Comparison of ENCODE assay signal across 24 cellular contexts in the genomic region with DNA sequence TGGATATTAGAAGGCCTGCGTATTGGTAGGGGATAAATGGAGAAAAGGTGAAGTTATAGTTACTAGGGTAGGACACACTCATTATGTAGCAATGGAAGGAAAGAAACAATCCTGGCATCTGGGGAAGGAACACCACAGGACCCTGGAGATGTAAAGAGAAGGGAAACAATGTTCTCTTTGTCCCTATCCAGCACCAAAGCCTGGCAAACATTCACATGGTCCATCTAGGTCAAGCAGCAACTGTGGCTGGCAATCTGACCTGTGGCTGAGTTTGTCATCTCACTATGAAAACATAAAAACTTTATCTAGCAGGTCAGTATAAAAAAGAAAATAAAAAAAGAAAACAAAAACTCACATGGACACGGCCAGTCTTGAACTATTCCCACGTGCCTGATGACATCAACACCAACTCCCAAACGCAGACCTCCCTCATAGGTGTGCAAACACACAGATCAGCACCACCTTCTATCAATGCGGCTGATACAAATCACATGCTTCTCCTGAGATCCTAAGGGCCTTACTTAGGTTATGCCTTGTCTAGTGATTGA. TPM values are rescaled to one million over a fixed set of nuclear protein-coding genes. Genes with fewer than 3 reads are reported as not detected.
DNase-seq lines count a peak whose midpoint lies in the region; ATAC-seq, FAIRE-seq and TF ChIP-seq lines count a peak whose summit lies in the region.
"Had no signal": no experiment of that assay in that cellular context is flagged by ENCODE, and none has a peak within 500 bp of the region (broad histone marks: within the 10 kb centered on the region; RNA-seq: fewer than 3 reads in every experiment).

No MANE protein-coding gene starts in this region.

- H4K20me1 ChIP-seq in GM23338 (replicated peaks; ENCODE audit: insufficient read depth), result no peaks in the 10 kb centered on the region
- H4K20me1 ChIP-seq in astrocyte (ENCODE audit: insufficient read depth, low read length), result peaks cover 36% of the 10 kb centered on the region

- H3K4ac ChIP-seq in mesenchymal stem cell (ENCODE audit: low read depth in 1 of 2, low read length in 2 of 2), result no peak overlapping the region

- H3K9me2 ChIP-seq in GM23338 (ENCODE audit: insufficient read depth), result no peaks in the 10 kb centered on the region

- peaks cover 31% of the 10 kb centered on the region for H3K79me1 ChIP-seq in mesenchymal stem cell (replicated peaks; ENCODE audit: low read length, poor library complexity, severe bottlenecking)

- H3F3A ChIP-seq in GM23338 (replicated peaks; ENCODE audit: low read depth), result peaks cover 7% of the 10 kb centered on the region; the same call in 1 of the 2 replicates

- H3K4me1 ChIP-seq in GM23338 (ENCODE audit: insufficient read depth) (peaks cover 41% of the 10 kb centered on the region), astrocyte (ENCODE audit: insufficient read depth, low read length) (peaks cover 28% of the 10 kb centered on the region), mesenchymal stem cell (ENCODE audit: control insufficient read depth, insufficient read depth, low read depth, low read length) (peaks cover 17% of the 10 kb centered on the region), gastrocnemius medialis (peaks cover 70 to 72% of the 10 kb centered on the region in 2 donors)

- no peaks in the 10 kb centered on the region for H3K9me3 Mint-ChIP-seq in GM23338
- H3K9me3 Mint-ChIP-seq in astrocyte (ENCODE audit: unreplicated experiment), result no peaks in the 10 kb centered on the region
- H3K9me3 Mint-ChIP-seq: activated naive CD8-positive, alpha-beta T cell treated with anti-CD3 and anti-CD28 coated beads, Interleukin-2, amount 50 U/mL, for 24 hours; CD4-positive, CD25-positive, alpha-beta regulatory T cell had no signal

- no peak overlapping the region for H3K18ac ChIP-seq in mesenchymal stem cell (ENCODE audit: low read depth in 1 of 2, low read length in 2 of 2)

- no peak overlapping the region for H3K23ac ChIP-seq in mesenchymal stem cell (ENCODE audit: low read length in 2 of 2)

- H3K4me1 Mint-ChIP-seq in GM23338, result peaks cover 57% of the 10 kb centered on the region
- peaks cover 34% of the 10 kb centered on the region for H3K4me1 Mint-ChIP-seq in astrocyte (ENCODE audit: low read depth, unreplicated experiment)

- H3K9ac ChIP-seq in astrocyte (ENCODE audit: low read length) (peak overlapping the region; percentile 2), mesenchymal stem cell (ENCODE audit: low read length) (peak overlapping the region; percentile 4)

- no peak for TF ChIP-seq POLR2A in gastrocnemius medialis (IDR thresholded peaks at IDR 0.05)

- no peak overlapping the region for H2BK15ac ChIP-seq in mesenchymal stem cell (ENCODE audit: low read depth, poor library complexity, severe bottlenecking)

- H3K14ac ChIP-seq in mesenchymal stem cell (ENCODE audit: low read length in 2 of 2), result no peak overlapping the region

- no peak overlapping the region for H3K4me3 ChIP-seq in GM23338
- H3K4me3 ChIP-seq in astrocyte (ENCODE audit: insufficient read depth, low read depth, low read length), result no peak overlapping the region
- no peak overlapping the region for H3K4me3 ChIP-seq in mesenchymal stem cell (ENCODE audit: insufficient read depth in 1 of 2, low read depth in 1 of 2, low read length in 2 of 2)
- H3K4me3 ChIP-seq in gastrocnemius medialis, result no peak overlapping the region
- H3K4me3 ChIP-seq: uterus had no signal

- WGBS in mesenchymal stem cell, result 90% methylated on average over 4 of the region's 5 CpGs

- no peak overlapping the region for H2AFZ ChIP-seq in GM23338
- H2AFZ ChIP-seq in astrocyte (ENCODE audit: low read depth, low read length), result no peak overlapping the region
- no peak overlapping the region for H2AFZ ChIP-seq in mesenchymal stem cell (ENCODE audit: low read depth, low read length)

- H2BK12ac ChIP-seq in mesenchymal stem cell (ENCODE audit: low read length in 2 of 2), result no peak overlapping the region

- H3K36me3 ChIP-seq in GM23338 (ENCODE audit: insufficient read depth) (no peaks in the 10 kb centered on the region), astrocyte (ENCODE audit: insufficient read depth, low read length) (no peaks in the 10 kb centered on the region), mesenchymal stem cell (ENCODE audit: control insufficient read depth in 1 of 2, insufficient read depth in 2 of 2, low read depth in 1 of 2, low read length in 2 of 2) (peaks cover 0 to 3% of the 10 kb centered on the region in 2 experiments), gastrocnemius medialis (no peaks in the 10 kb centered on the region)
- H3K36me3 ChIP-seq: brain microvascular endothelial cell, uterus had no signal

- H3K4me3 Mint-ChIP-seq in GM23338 (no peak overlapping the region), astrocyte (ENCODE audit: unreplicated experiment) (no peak overlapping the region)
- H3K4me3 Mint-ChIP-seq: activated CD8-positive, alpha-beta T cell treated with anti-CD3 and anti-CD28 coated beads, Interleukin-2, amount 10 ng/mL, durations not matched to agents 7 days and 5 days; activated naive CD8-positive, alpha-beta T cell treated with anti-CD3 and anti-CD28 coated beads, Interleukin-2, amount 50 U/mL, for 24 hours had no signal

- FAIRE-seq in astrocyte (lab: Jason Lieb, UNC), result no peak
- FAIRE-seq: G401.6, islet of Langerhans had no signal

- no peak overlapping the region for H4K91ac ChIP-seq in mesenchymal stem cell (ENCODE audit: low read length)

- no peaks in the 10 kb centered on the region for H3K27me3 ChIP-seq in GM23338 (ENCODE audit: insufficient read depth)
- no peaks in the 10 kb centered on the region for H3K27me3 ChIP-seq in astrocyte (ENCODE audit: insufficient read depth, low read length)
- H3K27me3 ChIP-seq in mesenchymal stem cell (ENCODE audit: control insufficient read depth in 1 of 2, insufficient read depth in 1 of 2, low read length in 2 of 2), result no peaks in the 10 kb centered on the region
- no peaks in the 10 kb centered on the region for H3K27me3 ChIP-seq in gastrocnemius medialis
- H3K27me3 ChIP-seq: brain microvascular endothelial cell, uterus had no signal

- peaks cover 48% of the 10 kb centered on the region for H3K79me2 ChIP-seq in GM23338 (replicated peaks; ENCODE audit: insufficient read depth)
- H3K79me2 ChIP-seq in astrocyte (ENCODE audit: insufficient read depth, low read length), result peaks cover 58% of the 10 kb centered on the region

- H4K8ac ChIP-seq in mesenchymal stem cell (ENCODE audit: low read length), result no peak overlapping the region

- no peak overlapping the region for H2AK5ac ChIP-seq in mesenchymal stem cell (ENCODE audit: low read length, severe bottlenecking)

- H3K36me3 Mint-ChIP-seq in GM23338 (ENCODE audit: low read depth), result no peaks in the 10 kb centered on the region; the same call in 1 of the 3 replicates
- no peaks in the 10 kb centered on the region for H3K36me3 Mint-ChIP-seq in astrocyte (ENCODE audit: low read depth, unreplicated experiment)
- H3K36me3 Mint-ChIP-seq: CD4-positive, CD25-positive, alpha-beta regulatory T cell had no signal

- TF ChIP-seq CTCF in GM23338 (conservative IDR thresholded peaks at IDR 0.05; ENCODE audit: low read depth in 2 of 2) (no peak), astrocyte (IDR thresholded peaks at IDR 0.05; ENCODE audit: insufficient read depth, low read depth, low read length) (no peak), gastrocnemius medialis (IDR thresholded peaks at IDR 0.05 in 4 of 5, conservative IDR thresholded peaks at IDR 0.05 in 1 of 5) (no peak)

- no peak for ATAC-seq in GM23338
- ATAC-seq in gastrocnemius medialis, result no peak
- no peak for ATAC-seq in GM19395 (IDR thresholded peaks at IDR 0.05; ENCODE audit: unreplicated experiment)
- ATAC-seq in HG02938 (IDR thresholded peaks at IDR 0.05; ENCODE audit: unreplicated experiment), result no peak
- ATAC-seq: activated CD4-positive, CD25-positive, alpha-beta regulatory T cell treated with anti-CD3 and anti-CD28 coated beads, Interleukin-2, amount 50 U/mL, for 24 hours; activated CD8-positive, alpha-beta T cell treated with anti-CD3 and anti-CD28 coated beads, Interleukin-2, amount 10 ng/mL, durations not matched to agents 7 days and 5 days; activated naive CD8-positive, alpha-beta T cell treated with anti-CD3 and anti-CD28 coated beads, Interleukin-2, amount 50 U/mL, for 24 hours; right cardiac atrium had no signal

- H3K9me3 ChIP-seq in astrocyte (ENCODE audit: insufficient read depth, low read depth, low read length) (no peaks in the 10 kb centered on the region), mesenchymal stem cell (ENCODE audit: control insufficient read depth, low read length) (no peaks in the 10 kb centered on the region), gastrocnemius medialis (no peaks in the 10 kb centered on the region)
- H3K9me3 ChIP-seq: uterus had no signal

- H3K27me3 Mint-ChIP-seq in GM23338 (ENCODE audit: insufficient read depth, low read depth, poor library complexity) (peaks cover 15% of the 10 kb centered on the region), astrocyte (ENCODE audit: low read depth, unreplicated experiment) (no peaks in the 10 kb centered on the region)
- H3K27me3 Mint-ChIP-seq: activated naive CD8-positive, alpha-beta T cell treated with anti-CD3 and anti-CD28 coated beads, Interleukin-2, amount 50 U/mL, for 24 hours; CD4-positive, CD25-positive, alpha-beta regulatory T cell had no signal

- DNase-seq in GM23338 (ENCODE audit: low spot score) (no peak), astrocyte (ENCODE audit: low read depth) (no peak), mesenchymal stem cell (no peak), gastrocnemius medialis (no peak), NCI-H1436 (lab: John Stamatoyannopoulos, UW) (no peak), NCI-H1048 (lab: John Stamatoyannopoulos, UW) (no peak)
- DNase-seq: activated CD8-positive, alpha-beta T cell treated with anti-CD3 and anti-CD28 coated beads, Interleukin-2, amount 10 ng/mL, durations not matched to agents 7 days and 5 days; activated gamma-delta T cell; activated naive CD8-positive, alpha-beta T cell treated with anti-CD3 and anti-CD28 coated beads, Interleukin-2, amount 50 U/mL, for 24 hours; brain microvascular endothelial cell; CD4-positive, CD25-positive, alpha-beta regulatory T cell; cortex of kidney; NCI-H1105 treated with DMSO at 0.1 percent for 48 hours; NCI-H2081 treated with DMSO at 0.1 percent for 48 hours; right cardiac atrium; SHP77; uterus had no signal

- H3K27ac ChIP-seq in GM23338 (ENCODE audit: low read depth), result no peak overlapping the region
- H3K27ac ChIP-seq in astrocyte (ENCODE audit: low read depth, low read length), result no peak overlapping the region
- H3K27ac ChIP-seq in mesenchymal stem cell (ENCODE audit: low read length, poor library complexity, severe bottlenecking), result no peak overlapping the region
- peak overlapping the region; percentile 84 to 96 (median 89) for H3K27ac ChIP-seq in gastrocnemius medialis
- H3K27ac ChIP-seq: brain microvascular endothelial cell, uterus had no signal

- in situ Hi-C loops in gastrocnemius medialis (cut with MboI; ENCODE audit: low sequenced_read_pairs in 4 of 4), result loop anchor here in 3 of 4 donors (10.0 kb wide), 2 partner anchors 213 to 443 kb away; no protein-coding TSS in a partner anchor

- no peak overlapping the region for H2BK5ac ChIP-seq in mesenchymal stem cell (ENCODE audit: low read depth, low read length, poor library complexity, severe bottlenecking)

- H3K27ac Mint-ChIP-seq in GM23338, result peak overlapping the region; percentile 54
- H3K27ac Mint-ChIP-seq in astrocyte (ENCODE audit: unreplicated experiment), result no peak overlapping the region
- H3K27ac Mint-ChIP-seq: activated CD8-positive, alpha-beta T cell treated with anti-CD3 and anti-CD28 coated beads, Interleukin-2, amount 10 ng/mL, durations not matched to agents 7 days and 5 days; activated naive CD8-positive, alpha-beta T cell treated with anti-CD3 and anti-CD28 coated beads, Interleukin-2, amount 50 U/mL, for 24 hours; CD4-positive, CD25-positive, alpha-beta regulatory T cell had no signal

- intact Hi-C loops in gastrocnemius medialis (cut with DNase I; ENCODE audit: low total_unique reads), result loop anchor here (5.0 to 10.0 kb wide), 3 partner anchors 387 to 1163 kb away; a partner anchor contains a TSS

- H2BK120ac ChIP-seq in mesenchymal stem cell (ENCODE audit: low read depth, low read length), result no peak overlapping the region

- H3K4me2 ChIP-seq in GM23338 (no peak overlapping the region), astrocyte (ENCODE audit: low read length) (no peak overlapping the region), mesenchymal stem cell (ENCODE audit: low read length, poor library complexity, severe bottlenecking) (no peak overlapping the region)

RNA-seq across cellular contexts. Expression of a gene that starts 2.6 kb away (rescaled TPM):
- 29.9 and 35.4 TPM in 2 replicates for total RNA-seq in GM23338 (2014; rRNA removed; shearing (Covaris generic))
- 20.5 and 24.3 TPM in 2 replicates for polyA plus RNA-seq in GM23338 (2016; fragmentation: Nextera tagmentation; extraction: Ambion mirVana)
- 50.2 and 53.4 TPM in 2 replicates for total RNA-seq in astrocyte
- 15.7 TPM for polyA plus RNA-seq in mesenchymal stem cell (2013, experiment 1 of 2)
- polyA plus RNA-seq in mesenchymal stem cell (2013, experiment 2 of 2), result 16.1 TPM
- total RNA-seq in gastrocnemius medialis, result 10 to 100 TPM; 27.0 to 33.2 (median 28.9) TPM

RNA-seq across cellular contexts. Expression of a gene that starts 2.8 kb away (rescaled TPM):
- 26.3 and 31.0 TPM in 2 replicates for total RNA-seq in GM23338 (2014; rRNA removed; shearing (Covaris generic))
- polyA plus RNA-seq in GM23338 (2016; fragmentation: Nextera tagmentation; extraction: Ambion mirVana), result 29.0 and 30.4 TPM in 2 replicates
- total RNA-seq in astrocyte, result 17.6 and 18.0 TPM in 2 replicates
- 5.6 TPM for polyA plus RNA-seq in mesenchymal stem cell (2013, experiment 1 of 2)
- 6.2 TPM for polyA plus RNA-seq in mesenchymal stem cell (2013, experiment 2 of 2)
- 10 to 100 TPM; 35.9 to 49.7 (median 36.6) TPM for total RNA-seq in gastrocnemius medialis

RNA-seq across cellular contexts. Expression of a gene that starts 47.1 kb away (rescaled TPM):
- 0.27 and 1.0 TPM in 2 replicates for total RNA-seq in GM23338 (2014; rRNA removed; shearing (Covaris generic))
- 0.10 and 0.21 TPM in 2 replicates for polyA plus RNA-seq in GM23338 (2016; fragmentation: Nextera tagmentation; extraction: Ambion mirVana)
- total RNA-seq in astrocyte (not detected in 2 replicates), gastrocnemius medialis (not detected)
- polyA plus RNA-seq in mesenchymal stem cell (2013, experiment 1 of 2), result not detected
- not detected for polyA plus RNA-seq in mesenchymal stem cell (2013, experiment 2 of 2)
- total RNA-seq: activated CD8-positive, alpha-beta T cell treated with anti-CD3 and anti-CD28 coated beads, Interleukin-2, amount 10 ng/mL, durations not matched to agents 7 days and 5 days; CD4-positive, CD25-positive, alpha-beta regulatory T cell; lower leg skin; omental fat pad; right cardiac atrium; uterus had no signal
- polyA plus RNA-seq: CD4-positive, CD25-positive, alpha-beta regulatory T cell; right cardiac atrium had no signal

RNA-seq across cellular contexts. Expression of a gene that starts 58.8 kb away (rescaled TPM):
- total RNA-seq in GM23338 (2014; rRNA removed; shearing (Covaris generic)), result 13.8 and 14.4 TPM in 2 replicates
- 4.0 and 4.3 TPM in 2 replicates for polyA plus RNA-seq in GM23338 (2016; fragmentation: Nextera tagmentation; extraction: Ambion mirVana)
- total RNA-seq in astrocyte (10.0 and 10.2 TPM in 2 replicates), gastrocnemius medialis (1 to 10 TPM; 3.0 to 5.2 (median 4.3) TPM)
- polyA plus RNA-seq in mesenchymal stem cell (2013, experiment 1 of 2), result 2.0 TPM
- 1.9 TPM for polyA plus RNA-seq in mesenchymal stem cell (2013, experiment 2 of 2)

RNA-seq across cellular contexts. Expression of a gene that starts 59.1 kb away (rescaled TPM):
- total RNA-seq in GM23338 (2014; rRNA removed; shearing (Covaris generic)), result 0.76 TPM in 1 of 2 replicates, not detected in the other
- 0.61 and 0.94 TPM in 2 replicates for polyA plus RNA-seq in GM23338 (2016; fragmentation: Nextera tagmentation; extraction: Ambion mirVana)
- 2.1 and 2.9 TPM in 2 replicates for total RNA-seq in astrocyte
- 0.32 TPM for polyA plus RNA-seq in mesenchymal stem cell (2013, experiment 1 of 2)
- 0.16 TPM for polyA plus RNA-seq in mesenchymal stem cell (2013, experiment 2 of 2)
- total RNA-seq in gastrocnemius medialis, result under 1 TPM in 1 of 4 donors, not detected in 3; 0.11 TPM
- polyA plus RNA-seq: CD4-positive, CD25-positive, alpha-beta regulatory T cell had no signal

Comparison
In these comparisons a context has a peak if more than half of its experiments do, and no peak if none do; other contexts are left out.
1. H3K27ac ChIP-seq: peak in gastrocnemius medialis (4 of 4); none in GM23338 (single experiment), astrocyte (single experiment) and mesenchymal stem cell (single experiment).